In the genomic region with DNA sequence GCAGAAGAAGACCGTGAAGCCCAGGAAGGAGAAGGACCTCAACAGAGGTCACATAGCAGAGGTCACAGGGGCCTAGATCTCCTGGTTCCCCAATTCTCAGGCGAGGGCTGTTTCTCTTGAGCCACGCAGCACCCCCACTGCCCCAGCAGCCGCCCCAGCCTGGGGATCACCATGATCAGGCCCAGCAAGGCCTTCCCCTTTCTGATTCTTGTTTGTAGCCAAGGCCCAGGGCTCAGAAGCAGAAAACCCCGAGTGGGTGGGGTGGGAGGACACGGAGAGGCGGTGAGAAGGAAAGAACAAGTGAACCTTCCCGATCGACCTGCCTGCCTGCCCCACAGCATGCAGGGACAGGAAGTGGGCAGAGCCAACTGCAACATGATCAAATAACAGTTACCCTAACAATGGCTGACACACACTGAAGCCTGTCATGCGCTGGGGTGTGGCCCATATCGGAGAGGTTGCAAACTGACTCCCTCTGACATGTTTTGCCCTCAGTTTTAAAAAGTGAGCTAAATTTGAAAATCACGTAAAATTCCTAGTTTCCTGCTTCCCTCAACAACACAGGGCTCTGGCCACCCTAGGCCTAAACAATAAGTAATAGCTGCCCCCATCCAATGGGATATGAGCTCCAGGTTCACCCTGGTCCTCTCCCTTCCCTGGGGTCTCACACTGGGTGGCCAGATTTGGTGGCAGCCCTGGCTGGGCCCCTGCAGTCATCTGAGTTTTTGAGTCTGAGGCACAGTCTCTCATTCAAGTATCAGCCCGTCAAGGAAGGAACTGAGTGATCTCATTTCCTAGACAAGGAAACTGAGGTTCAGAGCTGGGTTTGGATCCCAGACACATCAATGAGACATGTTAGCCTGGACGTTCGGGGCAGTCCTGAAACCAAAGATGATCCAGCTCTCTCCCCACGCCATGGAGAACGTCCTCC, we compare ENCODE assay signal across 7 cellular contexts. TPM values are rescaled to one million over a fixed set of nuclear protein-coding genes. Genes with fewer than 3 reads are reported as not detected.
DNase-seq lines count a peak whose midpoint lies in the region; ATAC-seq and TF ChIP-seq lines count a peak whose summit lies in the region.

No MANE protein-coding gene starts in this region.

- peak; percentile 76 to 82 for DNase-seq in activated CD4-positive, alpha-beta T cell treated with anti-CD3 and anti-CD28 coated beads, Interleukin-2, amount 50 U/mL, for 4 hours
- peak; percentile 61 to 66 (median 63) for DNase-seq in effector memory CD4-positive, alpha-beta T cell
- DNase-seq in neuronal stem cell (ENCODE audit: low spot score) (no peak), thyroid gland (peak in 1 of 2 donors; percentile 20), NCI-H526 (lab: John Stamatoyannopoulos, UW) (no peak)

- no peak overlapping the region for H4K8ac ChIP-seq in neuronal stem cell (ENCODE audit: low read depth, low read length)

- H3K18ac ChIP-seq in neuronal stem cell (ENCODE audit: low read length): peak overlapping the region; percentile 68

- H3K4me3 ChIP-seq in effector memory CD4-positive, alpha-beta T cell (ENCODE audit: insufficient read depth, low read depth, low read length, poor library complexity, severe bottlenecking): peak overlapping the region; percentile 13
- H3K4me3 ChIP-seq in neuronal stem cell (ENCODE audit: low read length in 2 of 2): no peak overlapping the region
- H3K4me3 ChIP-seq in thyroid gland (replicated peaks in 1 of 3): no peak overlapping the region

- no peak overlapping the region for H3K4ac ChIP-seq in neuronal stem cell (ENCODE audit: low read length)

- TF ChIP-seq RAD21 in Ishikawa (IDR thresholded peaks at IDR 0.05; ENCODE audit: low read depth): no peak

- no peak overlapping the region for H3K14ac ChIP-seq in neuronal stem cell (ENCODE audit: low read length)

- H3K4me1 ChIP-seq in effector memory CD4-positive, alpha-beta T cell (ENCODE audit: control insufficient read depth, insufficient read depth, low read length, poor library complexity, severe bottlenecking): peaks cover 30% of the 10 kb centered on the region
- H3K4me1 ChIP-seq in neuronal stem cell (ENCODE audit: control insufficient read depth in 2 of 2, insufficient read depth in 1 of 2, low read depth in 1 of 2, low read length in 2 of 2) (peaks cover 11 to 14% of the 10 kb centered on the region in 2 donors), thyroid gland (peaks cover 27 to 69% of the 10 kb centered on the region in 2 donors)

- H4K91ac ChIP-seq in neuronal stem cell (ENCODE audit: low read depth, low read length, poor library complexity): no peak overlapping the region

- no peak overlapping the region for H2BK120ac ChIP-seq in neuronal stem cell (ENCODE audit: low read depth, low read length)

- no peak for TF ChIP-seq CTCF in thyroid gland (IDR thresholded peaks at IDR 0.05)

- intact Hi-C loops in thyroid gland (cut with DNase I): loop anchor here (10.0 kb wide), 1 partner anchor 62 kb away; no protein-coding TSS in a partner anchor

- H2AFZ ChIP-seq in neuronal stem cell (ENCODE audit: low read length): peak overlapping the region; percentile 45

- H3K27ac ChIP-seq in effector memory CD4-positive, alpha-beta T cell (ENCODE audit: insufficient read depth, low read length, poor library complexity, severe bottlenecking): peak overlapping the region; percentile 78
- H3K27ac ChIP-seq in neuronal stem cell (replicated peaks; ENCODE audit: low read length) (no peak overlapping the region), thyroid gland (peak overlapping the region; percentile 20 to 70 (median 52))

- no peak overlapping the region for H3K4me2 ChIP-seq in neuronal stem cell (ENCODE audit: insufficient read depth, low read length, poor library complexity, severe bottlenecking)

- peaks cover 11% of the 10 kb centered on the region for H3K79me1 ChIP-seq in neuronal stem cell (ENCODE audit: low read depth, low read length)

- peak overlapping the region; percentile 65 for H2BK12ac ChIP-seq in neuronal stem cell (ENCODE audit: low read length)

- no CpG with 5 or more reads among the region's 17 CpGs for WGBS in neuronal stem cell (ENCODE audit: extremely low coverage in 2 of 2, insufficient read length in 2 of 2, insufficient replicate concordance in 1 of 2), 2 donors
- WGBS in thyroid gland, 2 donors: 62 to 67% methylated on average over 17 of the region's 17 CpGs

- peak overlapping the region; percentile 26 for H3K23ac ChIP-seq in neuronal stem cell (ENCODE audit: low read depth, low read length, poor library complexity)

- no peaks in the 10 kb centered on the region for H3K9me3 ChIP-seq in effector memory CD4-positive, alpha-beta T cell (ENCODE audit: control insufficient read depth, low read length)
- no peaks in the 10 kb centered on the region for H3K9me3 ChIP-seq in neuronal stem cell (replicated peaks in 1 of 2; ENCODE audit: control insufficient read depth in 2 of 2, insufficient read depth in 1 of 2, low read depth in 1 of 2, low read length in 2 of 2)
- H3K9me3 ChIP-seq in thyroid gland: no peaks in the 10 kb centered on the region

- no peak for TF ChIP-seq POLR2A in thyroid gland (IDR thresholded peaks at IDR 0.05)

- peak overlapping the region; percentile 95 for H2AK5ac ChIP-seq in neuronal stem cell (ENCODE audit: low read depth, low read length)

- ATAC-seq in GM19452 (IDR thresholded peaks at IDR 0.05; ENCODE audit: unreplicated experiment): peak; percentile 72

- H2BK5ac ChIP-seq in neuronal stem cell (ENCODE audit: low read length): peak overlapping the region; percentile 47

- peak; percentile 62; the same call in 1 of the 2 replicates for TF ChIP-seq EP300 in Ishikawa (IDR thresholded peaks at IDR 0.05; ENCODE audit: borderline replicate concordance)

- H3K36me3 ChIP-seq in effector memory CD4-positive, alpha-beta T cell (ENCODE audit: control insufficient read depth, insufficient read depth, low read length): peaks cover 9% of the 10 kb centered on the region
- H3K36me3 ChIP-seq in neuronal stem cell (replicated peaks in 1 of 2; ENCODE audit: control insufficient read depth in 2 of 2, insufficient read depth in 2 of 2, low read length in 2 of 2): peaks cover 15 to 70% of the 10 kb centered on the region in 2 donors
- peaks cover 15 to 19% of the 10 kb centered on the region in 2 donors for H3K36me3 ChIP-seq in thyroid gland

- H2BK15ac ChIP-seq in neuronal stem cell (ENCODE audit: low read length): peak overlapping the region; percentile 11

- H3K9ac ChIP-seq in neuronal stem cell (ENCODE audit: low read depth, low read length, poor library complexity): peak overlapping the region; percentile 78

- no peaks in the 10 kb centered on the region for H3K27me3 ChIP-seq in effector memory CD4-positive, alpha-beta T cell (replicated peaks; ENCODE audit: control insufficient read depth, insufficient read depth, low read length, poor library complexity, severe bottlenecking)
- H3K27me3 ChIP-seq in neuronal stem cell (ENCODE audit: control insufficient read depth in 3 of 3, insufficient read depth in 3 of 3, low read depth in 1 of 3, low read length in 3 of 3) (no peaks in the 10 kb centered on the region), thyroid gland (no peaks in the 10 kb centered on the region)

TF ChIP-seq in Ishikawa, 13 proteins besides CTCF, POLR2A, EP300 and RAD21:
- peak; percentile 80 for TF ChIP-seq MAX (IDR thresholded peaks at IDR 0.05)
- peak; percentile 44; the same call in 1 of the 2 replicates for TF ChIP-seq TEAD4 (IDR thresholded peaks at IDR 0.05)
- TF ChIP-seq YY1 (IDR thresholded peaks at IDR 0.05; ENCODE audit: low read depth): peak; percentile 83
- peak; percentile 56; the same call in 1 of the 2 replicates for TF ChIP-seq TCF12 (IDR thresholded peaks at IDR 0.05; ENCODE audit: low read depth)
- TF ChIP-seq, protein P1, sequence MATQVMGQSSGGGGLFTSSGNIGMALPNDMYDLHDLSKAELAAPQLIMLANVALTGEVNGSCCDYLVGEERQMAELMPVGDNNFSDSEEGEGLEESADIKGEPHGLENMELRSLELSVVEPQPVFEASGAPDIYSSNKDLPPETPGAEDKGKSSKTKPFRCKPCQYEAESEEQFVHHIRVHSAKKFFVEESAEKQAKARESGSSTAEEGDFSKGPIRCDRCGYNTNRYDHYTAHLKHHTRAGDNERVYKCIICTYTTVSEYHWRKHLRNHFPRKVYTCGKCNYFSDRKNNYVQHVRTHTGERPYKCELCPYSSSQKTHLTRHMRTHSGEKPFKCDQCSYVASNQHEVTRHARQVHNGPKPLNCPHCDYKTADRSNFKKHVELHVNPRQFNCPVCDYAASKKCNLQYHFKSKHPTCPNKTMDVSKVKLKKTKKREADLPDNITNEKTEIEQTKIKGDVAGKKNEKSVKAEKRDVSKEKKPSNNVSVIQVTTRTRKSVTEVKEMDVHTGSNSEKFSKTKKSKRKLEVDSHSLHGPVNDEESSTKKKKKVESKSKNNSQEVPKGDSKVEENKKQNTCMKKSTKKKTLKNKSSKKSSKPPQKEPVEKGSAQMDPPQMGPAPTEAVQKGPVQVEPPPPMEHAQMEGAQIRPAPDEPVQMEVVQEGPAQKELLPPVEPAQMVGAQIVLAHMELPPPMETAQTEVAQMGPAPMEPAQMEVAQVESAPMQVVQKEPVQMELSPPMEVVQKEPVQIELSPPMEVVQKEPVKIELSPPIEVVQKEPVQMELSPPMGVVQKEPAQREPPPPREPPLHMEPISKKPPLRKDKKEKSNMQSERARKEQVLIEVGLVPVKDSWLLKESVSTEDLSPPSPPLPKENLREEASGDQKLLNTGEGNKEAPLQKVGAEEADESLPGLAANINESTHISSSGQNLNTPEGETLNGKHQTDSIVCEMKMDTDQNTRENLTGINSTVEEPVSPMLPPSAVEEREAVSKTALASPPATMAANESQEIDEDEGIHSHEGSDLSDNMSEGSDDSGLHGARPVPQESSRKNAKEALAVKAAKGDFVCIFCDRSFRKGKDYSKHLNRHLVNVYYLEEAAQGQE (IDR thresholded peaks at IDR 0.05; ENCODE audit: low read depth): no peak
- no peak for TF ChIP-seq CEBPB (IDR thresholded peaks at IDR 0.05)
- 0 out of 2 replicates have a peak, but pooled peaks have one; percentile 20 for TF ChIP-seq TAF1 (IDR thresholded peaks at IDR 0.05; ENCODE audit: low read depth)
TF ChIP-seq in Ishikawa: peak in this region for 5.

RNA-seq across cellular contexts. Expression of gene PEDS1, which starts 6.5 kb away (rescaled TPM):
- 29.7 TPM for polyA plus RNA-seq in neuronal stem cell (2013, experiment 1 of 2)
- polyA plus RNA-seq in neuronal stem cell (2013, experiment 2 of 2): 29.3 TPM
- total RNA-seq in thyroid gland: 10 to 100 TPM; 15.8 to 22.7 (median 19.7) TPM

RNA-seq across cellular contexts. Expression of gene UBE2V1, which starts 34.0 kb away (rescaled TPM):
- polyA plus RNA-seq in neuronal stem cell (2013, experiment 1 of 2): 261 TPM
- polyA plus RNA-seq in neuronal stem cell (2013, experiment 2 of 2): 262 TPM
- total RNA-seq in thyroid gland: 100 to 1,000 TPM in 1 of 4 donors, 10 to 100 TPM in 3; 77.3 to 110 (median 92.3) TPM

RNA-seq across cellular contexts. Expression of gene CEBPB, which starts 43.6 kb away (rescaled TPM):
- polyA plus RNA-seq in neuronal stem cell (2013, experiment 1 of 2): 3.2 TPM
- 3.2 TPM for polyA plus RNA-seq in neuronal stem cell (2013, experiment 2 of 2)
- total RNA-seq in thyroid gland: 100 to 1,000 TPM in 3 of 4 donors, 10 to 100 TPM in 1; 61.7 to 132 (median 104) TPM

Comparison
In these comparisons a context has a peak if more than half of its experiments do, and no peak if none do; other contexts are left out.
1. DNase-seq: peak in activated CD4-positive, alpha-beta T cell treated with anti-CD3 and anti-CD28 coated beads, Interleukin-2, amount 50 U/mL, for 4 hours (2 of 2) and effector memory CD4-positive, alpha-beta T cell (3 of 3); none in neuronal stem cell (single experiment) and NCI-H526 (0 of 2).